Comparison of ENCODE assay signal across 18 cellular contexts in the genomic region with DNA sequence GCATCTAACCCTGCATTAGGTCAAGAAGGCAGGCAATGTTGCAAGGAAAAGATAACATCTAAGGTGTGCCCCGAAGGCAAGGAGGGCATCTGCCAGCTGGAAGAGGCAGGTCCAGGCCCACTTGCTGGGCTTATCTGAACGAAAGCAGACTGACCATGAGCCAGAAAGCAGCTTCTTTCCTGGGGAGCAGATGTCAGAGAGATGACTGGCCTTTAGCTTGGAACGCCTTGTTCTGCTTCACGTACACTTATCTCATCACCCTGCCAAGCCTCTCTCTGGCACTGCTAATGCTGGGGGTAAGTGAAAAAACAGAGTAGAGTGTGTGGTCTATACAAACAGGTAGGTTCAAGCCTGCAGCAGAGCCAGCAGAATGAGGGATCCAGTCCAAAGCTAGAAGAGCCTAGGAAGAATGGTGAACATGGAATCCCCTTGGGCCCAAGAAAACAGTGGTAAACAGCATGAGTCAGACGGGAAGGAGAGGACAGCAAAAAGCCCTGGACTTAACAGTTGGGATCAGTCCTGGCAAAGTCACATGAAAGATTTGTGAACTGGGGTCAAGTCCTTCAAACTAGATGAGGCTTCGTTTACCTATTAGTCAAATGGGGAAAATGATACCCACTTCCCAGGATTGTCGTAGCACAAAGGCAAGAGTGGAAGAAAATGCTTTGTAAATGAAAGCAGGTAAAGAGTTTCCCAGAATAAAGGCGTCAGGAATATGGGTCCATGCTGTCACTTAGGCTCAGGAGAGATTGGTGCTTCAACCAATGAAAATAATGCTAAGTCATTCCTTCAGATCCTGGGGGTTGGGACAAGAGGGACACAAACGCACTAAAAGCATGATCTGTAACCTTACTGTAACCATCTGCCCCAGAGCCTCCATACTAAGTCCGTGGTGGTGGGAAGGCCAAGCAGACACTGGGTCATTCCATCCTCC.
DNase-seq lines count a peak whose midpoint lies in the region; ATAC-seq and TF ChIP-seq lines count a peak whose summit lies in the region.
"Had no signal": no experiment of that assay in that cellular context is flagged by ENCODE, and none has a peak within 500 bp of the region (broad histone marks: within the 10 kb centered on the region; RNA-seq: fewer than 3 reads in every experiment).

No MANE protein-coding gene starts in this region.

- no peaks in the 10 kb centered on the region for H4K20me1 ChIP-seq in SK-N-SH (ENCODE audit: insufficient read depth)
- H4K20me1 ChIP-seq: BLaER1 treated with 17β-estradiol and CSF1 and Interleukin-3, amounts not matched to agents 10 nM and 100 nM had no signal

- H3K9me2 ChIP-seq in SK-N-SH: no peaks in the 10 kb centered on the region

- no peaks in the 10 kb centered on the region for H3K9me3 ChIP-seq in SK-N-SH
- no peaks in the 10 kb centered on the region for H3K9me3 ChIP-seq in subcutaneous abdominal adipose tissue (ENCODE audit: control insufficient read depth in 5 of 5, low read length in 5 of 5)
- H3K9me3 ChIP-seq: ascending aorta; BLaER1 treated with 17β-estradiol and CSF1 and Interleukin-3, amounts not matched to agents 10 nM and 100 nM had no signal

- 75% methylated on average over 10 of the region's 10 CpGs for WGBS in SK-N-SH (ENCODE audit: low lambda C conversion rate)

- peak; percentile 29 for TF ChIP-seq RAD21 in SK-N-SH (IDR thresholded peaks at IDR 0.05; ENCODE audit: low read length)

- peak; percentile 8 for DNase-seq in EL
- DNase-seq in SK-N-SH: peak; percentile 73
- peak; percentile 67 for DNase-seq in fibroblast of mammary gland (ENCODE audit: low read depth)
- no peak for DNase-seq in stimulated activated naive CD4-positive, alpha-beta T cell (lab: John Stamatoyannopoulos, UW)
- DNase-seq in activated gamma-delta T cell (lab: John Stamatoyannopoulos, UW): no peak
- DNase-seq: dermis blood vessel endothelial cell; H9; NCI-H2107; NCI-H748 treated with DMSO at 0.1 percent for 48 hours; posterior cingulate gyrus; stimulated activated CD4-positive, alpha-beta T cell treated with anti-CD3 and anti-CD28 coated beads, Interleukin-12 subunit alpha, Interleukin-12 subunit beta, amount 100 ng/mL, for 4 hours; T-helper 1 cell had no signal

- no peak overlapping the region for H3K9ac ChIP-seq in SK-N-SH
- no peak overlapping the region for H3K9ac ChIP-seq in subcutaneous abdominal adipose tissue (ENCODE audit: low read length in 5 of 5)
- H3K9ac ChIP-seq: BLaER1 treated with 17β-estradiol and CSF1 and Interleukin-3, amounts not matched to agents 10 nM and 100 nM had no signal

- ATAC-seq in GM21381 (IDR thresholded peaks at IDR 0.05; ENCODE audit: unreplicated experiment) (no peak), GM18861 (IDR thresholded peaks at IDR 0.05; ENCODE audit: unreplicated experiment) (no peak)
- ATAC-seq: left lobe of liver had no signal

- H3K27ac ChIP-seq in SK-N-SH (ENCODE audit: low read depth in 2 of 2, low read length in 1 of 2): peak overlapping the region in 1 of 2 experiments; percentile 98; a peak in 2 of 4 replicates
- H3K27ac ChIP-seq in subcutaneous abdominal adipose tissue (ENCODE audit: low read depth, low read length): peak overlapping the region; percentile 5
- H3K27ac ChIP-seq: BLaER1 treated with 17β-estradiol and CSF1 and Interleukin-3, amounts not matched to agents 10 nM and 100 nM had no signal

- no peak overlapping the region for H3K4me2 ChIP-seq in SK-N-SH
- H3K4me2 ChIP-seq: BLaER1 treated with 17β-estradiol and CSF1 and Interleukin-3, amounts not matched to agents 10 nM and 100 nM had no signal

- CTCF ChIA-PET in SK-N-SH (lab: Yijun Ruan, JAX): interaction anchor here (1.1 to 2.9 kb wide), 9 partner anchors 10 to 202 kb away, joined by 3 to 20 read pairs (median 4); no protein-coding TSS in a partner anchor

- H3F3A ChIP-seq in SK-N-SH (replicated peaks; ENCODE audit: insufficient read depth): no peaks in the 10 kb centered on the region

- H3K36me3 ChIP-seq in SK-N-SH (replicated peaks in 1 of 2; ENCODE audit: control insufficient read depth in 1 of 2, insufficient read depth in 2 of 2, low read length in 1 of 2) (peaks cover 3 to 32% of the 10 kb centered on the region in 2 experiments), subcutaneous abdominal adipose tissue (ENCODE audit: control insufficient read depth in 5 of 5, insufficient read depth in 5 of 5, low read length in 5 of 5) (no peaks in the 10 kb centered on the region)
- H3K36me3 ChIP-seq: ascending aorta; BLaER1 treated with 17β-estradiol and CSF1 and Interleukin-3, amounts not matched to agents 10 nM and 100 nM had no signal

- peaks cover 0 to 51% of the 10 kb centered on the region in 2 experiments; a peak in 3 of 4 replicates for H3K4me1 ChIP-seq in SK-N-SH (ENCODE audit: control insufficient read depth in 1 of 2, insufficient read depth in 2 of 2, low read depth in 1 of 2, low read length in 1 of 2)
- peaks cover 8 to 32% (median 15%) of the 10 kb centered on the region in 5 donors for H3K4me1 ChIP-seq in subcutaneous abdominal adipose tissue (ENCODE audit: control insufficient read depth in 5 of 5, insufficient read depth in 5 of 5, low read length in 5 of 5)

- H3K27me3 ChIP-seq in SK-N-SH (ENCODE audit: insufficient read depth) (no peaks in the 10 kb centered on the region), subcutaneous abdominal adipose tissue (ENCODE audit: control insufficient read depth in 5 of 5, insufficient read depth in 4 of 5, low read length in 5 of 5) (no peaks in the 10 kb centered on the region)
- H3K27me3 ChIP-seq: ascending aorta; BLaER1 treated with 17β-estradiol and CSF1 and Interleukin-3, amounts not matched to agents 10 nM and 100 nM had no signal

- POLR2A ChIA-PET in SK-N-SH (lab: Yijun Ruan, JAX): interaction anchor here (0.6 to 2.8 kb wide), 14 partner anchors 15 to 200 kb away, joined by 3 to 18 read pairs (median 4); a partner anchor contains a TSS

- no peak overlapping the region for H2AFZ ChIP-seq in SK-N-SH (ENCODE audit: low read depth)

- TF ChIP-seq EP300 in SK-N-SH (IDR thresholded peaks at IDR 0.05; ENCODE audit: borderline replicate concordance in 1 of 2, low read depth in 1 of 2, low read length in 1 of 2): peak in 1 of 2 experiments; percentile 97; a peak in 2 of 4 replicates

- H3K79me2 ChIP-seq in SK-N-SH (ENCODE audit: insufficient read depth): no peaks in the 10 kb centered on the region

- no peak for TF ChIP-seq CTCF in SK-N-SH (IDR thresholded peaks at IDR 0.05)
- no peak for TF ChIP-seq CTCF in fibroblast of mammary gland (conservative IDR thresholded peaks at IDR 0.05; ENCODE audit: control insufficient read depth, insufficient read depth, low read depth, low read length)

- H3K4me3 ChIP-seq in SK-N-SH (ENCODE audit: low read depth in 2 of 2, low read length in 1 of 2) (no peak overlapping the region), fibroblast of mammary gland (ENCODE audit: control insufficient read depth, low read depth, low read length) (no peak overlapping the region), subcutaneous abdominal adipose tissue (ENCODE audit: low read depth in 1 of 5, low read length in 5 of 5) (no peak overlapping the region)
- H3K4me3 ChIP-seq: ascending aorta; BLaER1 treated with 17β-estradiol and CSF1 and Interleukin-3, amounts not matched to agents 10 nM and 100 nM had no signal

TF ChIP-seq in SK-N-SH, 30 proteins besides CTCF, POLR2A, EP300 and RAD21:
- TF ChIP-seq FOXJ3 (CRISPR knock-in tag; IDR thresholded peaks at IDR 0.05) (peak; percentile 90), FOSL2 (IDR thresholded peaks at IDR 0.05; ENCODE audit: borderline replicate concordance, low read depth) (no peak), RCOR1 (IDR thresholded peaks at IDR 0.05; ENCODE audit: low read length) (peak; percentile 81), EZH2phosphoT487 (IDR thresholded peaks at IDR 0.05; ENCODE audit: borderline replicate concordance, low read depth) (no peak), GATA2 (CRISPR knock-in tag; IDR thresholded peaks at IDR 0.05) (peak; percentile 99), TCF12 (IDR thresholded peaks at IDR 0.05) (peak; percentile 28; the same call in 1 of the 2 replicates), GABPA (IDR thresholded peaks at IDR 0.05; ENCODE audit: low read depth) (no peak), POLR2AphosphoS5 (IDR thresholded peaks at IDR 0.05; ENCODE audit: low read depth, low read length) (peak; percentile 29; the same call in 1 of the 2 replicates)
- TF ChIP-seq, protein P1, sequence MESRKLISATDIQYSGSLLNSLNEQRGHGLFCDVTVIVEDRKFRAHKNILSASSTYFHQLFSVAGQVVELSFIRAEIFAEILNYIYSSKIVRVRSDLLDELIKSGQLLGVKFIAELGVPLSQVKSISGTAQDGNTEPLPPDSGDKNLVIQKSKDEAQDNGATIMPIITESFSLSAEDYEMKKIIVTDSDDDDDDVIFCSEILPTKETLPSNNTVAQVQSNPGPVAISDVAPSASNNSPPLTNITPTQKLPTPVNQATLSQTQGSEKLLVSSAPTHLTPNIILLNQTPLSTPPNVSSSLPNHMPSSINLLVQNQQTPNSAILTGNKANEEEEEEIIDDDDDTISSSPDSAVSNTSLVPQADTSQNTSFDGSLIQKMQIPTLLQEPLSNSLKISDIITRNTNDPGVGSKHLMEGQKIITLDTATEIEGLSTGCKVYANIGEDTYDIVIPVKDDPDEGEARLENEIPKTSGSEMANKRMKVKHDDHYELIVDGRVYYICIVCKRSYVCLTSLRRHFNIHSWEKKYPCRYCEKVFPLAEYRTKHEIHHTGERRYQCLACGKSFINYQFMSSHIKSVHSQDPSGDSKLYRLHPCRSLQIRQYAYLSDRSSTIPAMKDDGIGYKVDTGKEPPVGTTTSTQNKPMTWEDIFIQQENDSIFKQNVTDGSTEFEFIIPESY (IDR thresholded peaks at IDR 0.05; ENCODE audit: borderline replicate concordance, low read depth): no peak

Comparison
In these comparisons a context has a peak if more than half of its experiments do, and no peak if none do; other contexts are left out.
1. DNase-seq: peak in EL (single experiment), SK-N-SH (single experiment) and fibroblast of mammary gland (single experiment); none in stimulated activated naive CD4-positive, alpha-beta T cell (0 of 6) and activated gamma-delta T cell (single experiment).